In the genomic region with DNA sequence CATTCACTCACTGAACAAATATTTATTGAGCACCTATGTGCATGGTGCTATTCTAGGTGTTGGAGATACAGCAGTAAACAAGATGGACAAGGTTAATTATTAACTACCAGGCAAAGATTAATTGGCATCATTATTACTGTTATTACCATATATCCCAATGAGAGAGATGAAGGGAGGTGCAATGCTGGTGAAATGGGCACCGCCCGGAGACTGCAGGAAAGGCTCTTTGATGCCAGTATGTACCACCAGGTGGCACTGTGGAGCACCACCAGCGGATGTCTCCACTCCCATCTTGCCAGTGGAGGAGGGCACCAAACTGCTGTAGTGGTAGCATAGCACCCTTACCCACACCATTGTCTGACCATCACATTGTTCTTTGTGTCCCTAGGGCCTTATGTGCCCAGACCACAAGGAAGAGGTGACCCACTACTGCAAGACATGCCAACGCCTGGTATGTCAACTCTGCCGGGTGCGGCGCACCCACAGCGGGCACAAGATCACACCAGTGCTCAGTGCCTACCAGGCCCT, we compare ENCODE assay signal across 8 cellular contexts. TPM values are rescaled to one million over a fixed set of nuclear protein-coding genes. Genes with fewer than 3 reads are reported as not detected.
DNase-seq lines count a peak whose midpoint lies in the region; ATAC-seq and TF ChIP-seq lines count a peak whose summit lies in the region.

No MANE protein-coding gene starts in this region.

- H3K9me3 ChIP-seq in uterus = no peaks in the 10 kb centered on the region

- no peak overlapping the region for H3K27ac ChIP-seq in uterus

- H3K4me3 Mint-ChIP-seq in activated naive CD4-positive, alpha-beta T cell treated with anti-CD3 and anti-CD28 coated beads, Interleukin-2, amount 50 U/mL, for 24 hours = peak overlapping the region; percentile 61

- TF ChIP-seq POLR2A in uterus (IDR thresholded peaks at IDR 0.05) = no peak

- H3K27me3 ChIP-seq in uterus = no peaks in the 10 kb centered on the region

- ATAC-seq in GM19035 (IDR thresholded peaks at IDR 0.05; ENCODE audit: unreplicated experiment) = no peak

- no peak overlapping the region for H3K4me3 ChIP-seq in uterus

- H3K36me3 ChIP-seq in uterus = no peaks in the 10 kb centered on the region

- no peaks in the 10 kb centered on the region for H3K9me3 Mint-ChIP-seq in activated naive CD4-positive, alpha-beta T cell treated with anti-CD3 and anti-CD28 coated beads, Interleukin-2, amount 50 U/mL, for 24 hours

- peaks cover 6% of the 10 kb centered on the region for H3K36me3 Mint-ChIP-seq in activated naive CD4-positive, alpha-beta T cell treated with anti-CD3 and anti-CD28 coated beads, Interleukin-2, amount 50 U/mL, for 24 hours

- DNase-seq in NCI-H1417 treated with DMSO at 0.1 percent for 48 hours (lab: John Stamatoyannopoulos, UW) (peak; percentile 15), SKM-1 treated with dmso at 0.1 percent for 144 hours (lab: John Stamatoyannopoulos, UW; ENCODE audit: unreplicated experiment) (peak; percentile 73), glomerular endothelial cell (ENCODE audit: extremely low read depth, low read depth, low spot score) (peak; percentile 20), pons (ENCODE audit: low spot score) (peak; percentile 70), uterus (peak; percentile 81 to 83)

- peaks cover 0 to 4% of the 10 kb centered on the region in 2 donors for H3K4me1 ChIP-seq in uterus

- TF ChIP-seq CTCF in GM12801 (IDR thresholded peaks at IDR 0.05; ENCODE audit: extremely low read depth, insufficient read length) (peak; percentile 46), uterus (IDR thresholded peaks at IDR 0.05) (peak; percentile 88 to 92 (median 89))

- peaks cover 35% of the 10 kb centered on the region for H3K4me1 Mint-ChIP-seq in activated naive CD4-positive, alpha-beta T cell treated with anti-CD3 and anti-CD28 coated beads, Interleukin-2, amount 50 U/mL, for 24 hours

- H3K27me3 Mint-ChIP-seq in activated naive CD4-positive, alpha-beta T cell treated with anti-CD3 and anti-CD28 coated beads, Interleukin-2, amount 50 U/mL, for 24 hours = no peaks in the 10 kb centered on the region

- intact Hi-C loops in uterus (cut with DNase I; ENCODE audit: low total_unique reads) = loop anchor here (5.0 kb wide), 1 partner anchor 51 kb away; no protein-coding TSS in a partner anchor

- peak overlapping the region; percentile 47 for H3K27ac Mint-ChIP-seq in activated naive CD4-positive, alpha-beta T cell treated with anti-CD3 and anti-CD28 coated beads, Interleukin-2, amount 50 U/mL, for 24 hours

RNA-seq across cellular contexts. Expression of a gene that starts 3.0 kb away (rescaled TPM):
- 9.9 and 11.8 TPM in 2 replicates for total RNA-seq in glomerular endothelial cell
- total RNA-seq in uterus = 1 to 10 TPM in 3 of 4 donors, under 1 TPM in 1; 0.26 to 4.6 (median 2.5) TPM

RNA-seq across cellular contexts. Expression of a gene that starts 3.5 kb away (rescaled TPM):
- 121 and 150 TPM in 2 replicates for total RNA-seq in glomerular endothelial cell
- total RNA-seq in uterus = 100 to 1,000 TPM in 1 of 4 donors, 10 to 100 TPM in 2, 1 to 10 TPM in 1; 1.5 to 200 (median 62.5) TPM

RNA-seq across cellular contexts. Expression of a gene that starts 31.1 kb away (rescaled TPM):
- total RNA-seq in glomerular endothelial cell = 12.5 and 18.2 TPM in 2 replicates
- total RNA-seq in uterus = 100 to 1,000 TPM in 1 of 4 donors, 10 to 100 TPM in 3; 11.8 to 101 (median 38.3) TPM

RNA-seq across cellular contexts. Expression of a gene that starts 31.9 kb away (rescaled TPM):
- total RNA-seq in glomerular endothelial cell (44.3 and 45.6 TPM in 2 replicates), uterus (10 to 100 TPM in 3 of 4 donors, 1 to 10 TPM in 1; 9.7 to 62.4 (median 26.0) TPM)

RNA-seq across cellular contexts. Expression of a gene that starts 36.3 kb away (rescaled TPM):
- total RNA-seq in glomerular endothelial cell (41.0 and 45.0 TPM in 2 replicates), uterus (10 to 100 TPM; 36.1 to 94.4 (median 85.4) TPM)

Comparison
In these comparisons a context has a peak if more than half of its experiments do, and no peak if none do; other contexts are left out.
1. DNase-seq: peak in every context shown above with its lines; median percentile 82 in uterus; 73 in SKM-1 treated with dmso at 0.1 percent for 144 hours; 70 in pons; 20 in glomerular endothelial cell; 15 in NCI-H1417 treated with DMSO at 0.1 percent for 48 hours.